ENCODE assay signal across 19 cellular contexts in genomic region chr16:87833548-87833947, GRCh38. TPM values are rescaled to one million over a fixed set of nuclear protein-coding genes. Genes with fewer than 3 reads are reported as not detected.
DNase-seq lines count a peak whose midpoint lies in the region; ATAC-seq, FAIRE-seq and TF ChIP-seq lines count a peak whose summit lies in the region.
"Had no signal": no experiment of that assay in that cellular context is flagged by ENCODE, and none has a peak within 500 bp of the region (broad histone marks: within the 10 kb centered on the region; RNA-seq: fewer than 3 reads in every experiment).

No MANE protein-coding gene starts in this region.

- no peak overlapping the region for H2AFZ ChIP-seq in OCI-LY3 (ENCODE audit: low read depth, low read length)
- H2AFZ ChIP-seq in GM12878 (ENCODE audit: control insufficient read depth, low read depth, low read length) = no peak overlapping the region
- H2AFZ ChIP-seq: PC-9 had no signal

- no peaks in the 10 kb centered on the region for H3K4me1 Mint-ChIP-seq in activated CD4-positive, alpha-beta T cell treated with anti-CD3 and anti-CD28 coated beads for 36 hours
- no peaks in the 10 kb centered on the region for H3K4me1 Mint-ChIP-seq in activated CD4-positive, alpha-beta T cell treated with anti-CD3 and anti-CD28 coated beads, Interleukin-2, amount 10 ng/mL, durations not matched to agents 24 days and 14 days
- H3K4me1 Mint-ChIP-seq in activated CD8-positive, alpha-beta T cell treated with anti-CD3 and anti-CD28 coated beads, Interleukin-2, amount 10 ng/mL, durations not matched to agents 7 days and 5 days (ENCODE audit: low read depth) = peaks cover 7% of the 10 kb centered on the region

- intact Hi-C loops in activated CD4-positive, alpha-beta T cell treated with anti-CD3 and anti-CD28 coated beads for 36 hours (cut with DNase I, micrococcal nuclease) = no loop called here
- intact Hi-C loops in activated CD4-positive, alpha-beta T cell treated with anti-CD3 and anti-CD28 coated beads, Interleukin-2, amount 10 ng/mL, durations not matched to agents 24 days and 14 days (cut with micrococcal nuclease) = no loop called here
- intact Hi-C loops in GM12878 (cut with micrococcal nuclease; ENCODE audit: unreplicated experiment) = no loop called here

- H4K20me1 ChIP-seq in OCI-LY3 (ENCODE audit: insufficient read depth, low read length) = peaks cover 23% of the 10 kb centered on the region
- no peaks in the 10 kb centered on the region for H4K20me1 ChIP-seq in GM12878 (ENCODE audit: control insufficient read depth, insufficient read depth)

- SMC1A ChIA-PET in GM12878 (lab: Charles Lee; ENCODE audit: uncharacterized antibody, unreplicated experiment) = no interaction called here

- H3K27ac Mint-ChIP-seq in activated CD4-positive, alpha-beta T cell treated with anti-CD3 and anti-CD28 coated beads for 36 hours = no peak overlapping the region
- no peak overlapping the region for H3K27ac Mint-ChIP-seq in activated CD4-positive, alpha-beta T cell treated with anti-CD3 and anti-CD28 coated beads, Interleukin-2, amount 10 ng/mL, durations not matched to agents 24 days and 14 days
- no peak overlapping the region for H3K27ac Mint-ChIP-seq in activated CD8-positive, alpha-beta T cell treated with anti-CD3 and anti-CD28 coated beads, Interleukin-2, amount 10 ng/mL, durations not matched to agents 7 days and 5 days

- no peaks in the 10 kb centered on the region for H3K9me3 Mint-ChIP-seq in activated CD4-positive, alpha-beta T cell treated with anti-CD3 and anti-CD28 coated beads for 36 hours (ENCODE audit: low read depth)
- H3K9me3 Mint-ChIP-seq in activated CD4-positive, alpha-beta T cell treated with anti-CD3 and anti-CD28 coated beads, Interleukin-2, amount 10 ng/mL, durations not matched to agents 24 days and 14 days = no peaks in the 10 kb centered on the region
- H3K9me3 Mint-ChIP-seq in activated CD8-positive, alpha-beta T cell treated with anti-CD3 and anti-CD28 coated beads, Interleukin-2, amount 10 ng/mL, durations not matched to agents 7 days and 5 days (ENCODE audit: insufficient read depth) = no peaks in the 10 kb centered on the region
- H3K9me3 Mint-ChIP-seq: CD14-positive monocyte had no signal

- DNase-seq in activated CD4-positive, alpha-beta T cell treated with anti-CD3 and anti-CD28 coated beads for 36 hours = peak; percentile 7
- no peak for DNase-seq in activated CD4-positive, alpha-beta T cell treated with anti-CD3 and anti-CD28 coated beads, Interleukin-2, amount 10 ng/mL, durations not matched to agents 24 days and 14 days
- DNase-seq in A549 (ENCODE audit: low read depth in 1 of 2, low spot score in 1 of 2) (no peak), GM12878 (ENCODE audit: low read depth, low spot score) (no peak)
- DNase-seq in activated CD8-positive, alpha-beta T cell treated with anti-CD3 and anti-CD28 coated beads, Interleukin-2, amount 10 ng/mL, durations not matched to agents 7 days and 5 days = no peak
- DNase-seq: COR-L47, IMR-90, NCI-H1436 treated with DMSO at 0.1 percent for 48 hours, NCI-H2081, NCI-H526 treated with DMSO at 0.1 percent for 48 hours, PC-9 had no signal

- in situ Hi-C loops in GM12878 (cut with MboI) = no loop called here

- no TSS peak for BruUV-seq in GM12878 (replicated peaks; lab: Mats Ljungman, UMichigan)

- peak overlapping the region; percentile 97 to 99; a peak in 5 of 6 replicates for H3K27ac ChIP-seq in A549
- H3K27ac ChIP-seq in OCI-LY3 (ENCODE audit: low read length) = peak overlapping the region; percentile 47
- H3K27ac ChIP-seq in GM12878 (ENCODE audit: control insufficient read depth, insufficient read depth) = no peak overlapping the region
- H3K27ac ChIP-seq: 22Rv1, PC-9 had no signal

- no peak for ATAC-seq in activated CD4-positive, alpha-beta T cell treated with anti-CD3 and anti-CD28 coated beads for 36 hours
- ATAC-seq in A549 (no peak), GM12878 (no peak), HG03469 (IDR thresholded peaks at IDR 0.05; ENCODE audit: unreplicated experiment) (no peak), GM21717 (IDR thresholded peaks at IDR 0.05; ENCODE audit: unreplicated experiment) (no peak)
- no peak for ATAC-seq in activated CD8-positive, alpha-beta T cell treated with anti-CD3 and anti-CD28 coated beads, Interleukin-2, amount 10 ng/mL, durations not matched to agents 7 days and 5 days
- ATAC-seq: HCT116, Right ventricle myocardium inferior had no signal

- 88% methylated on average over 16 of the region's 16 CpGs for WGBS in A549 (ENCODE audit: missing lambda C conversion rate)
- 96% methylated on average over 14 of the region's 16 CpGs for WGBS in GM12878 (ENCODE audit: insufficient coverage, insufficient replicate concordance, low lambda C conversion rate, missing lambda C conversion rate)

- H3K9me3 ChIP-seq in A549 = no peaks in the 10 kb centered on the region
- H3K9me3 ChIP-seq in OCI-LY3 (ENCODE audit: insufficient read depth, low read length) = no peaks in the 10 kb centered on the region
- H3K9me3 ChIP-seq in GM12878 (replicated peaks; ENCODE audit: control insufficient read depth, insufficient read depth, low read length) = no peaks in the 10 kb centered on the region

- H3K27me3 Mint-ChIP-seq in activated CD4-positive, alpha-beta T cell treated with anti-CD3 and anti-CD28 coated beads for 36 hours = no peaks in the 10 kb centered on the region
- H3K27me3 Mint-ChIP-seq in activated CD4-positive, alpha-beta T cell treated with anti-CD3 and anti-CD28 coated beads, Interleukin-2, amount 10 ng/mL, durations not matched to agents 24 days and 14 days = no peaks in the 10 kb centered on the region
- H3K27me3 Mint-ChIP-seq in activated CD8-positive, alpha-beta T cell treated with anti-CD3 and anti-CD28 coated beads, Interleukin-2, amount 10 ng/mL, durations not matched to agents 7 days and 5 days (ENCODE audit: low read depth) = no peaks in the 10 kb centered on the region

- H3K27me3 ChIP-seq in OCI-LY3 (ENCODE audit: low read depth, low read length) (no peaks in the 10 kb centered on the region), GM12878 (replicated peaks in 1 of 2; ENCODE audit: control insufficient read depth in 2 of 2, insufficient read depth in 2 of 2, low read length in 1 of 2) (no peaks in the 10 kb centered on the region)

- H3K36me3 ChIP-seq in OCI-LY3 (replicated peaks; ENCODE audit: low read depth, low read length) (peaks cover 75% of the 10 kb centered on the region), GM12878 (ENCODE audit: control insufficient read depth in 2 of 2, insufficient read depth in 2 of 2, low read length in 1 of 2) (peaks cover 20 to 64% of the 10 kb centered on the region in 2 experiments)

- no peak overlapping the region for H3K4me2 ChIP-seq in A549
- peak overlapping the region; percentile 44 for H3K4me2 ChIP-seq in OCI-LY3 (ENCODE audit: low read length)
- H3K4me2 ChIP-seq in GM12878 (ENCODE audit: control insufficient read depth, insufficient read depth) = no peak overlapping the region
- H3K4me2 ChIP-seq: PC-9 had no signal

- H3K36me3 Mint-ChIP-seq in activated CD4-positive, alpha-beta T cell treated with anti-CD3 and anti-CD28 coated beads for 36 hours (ENCODE audit: low read depth) = peaks cover 60% of the 10 kb centered on the region
- H3K36me3 Mint-ChIP-seq in activated CD4-positive, alpha-beta T cell treated with anti-CD3 and anti-CD28 coated beads, Interleukin-2, amount 10 ng/mL, durations not matched to agents 24 days and 14 days (ENCODE audit: low read depth) = peaks cover 63% of the 10 kb centered on the region
- H3K36me3 Mint-ChIP-seq in activated CD8-positive, alpha-beta T cell treated with anti-CD3 and anti-CD28 coated beads, Interleukin-2, amount 10 ng/mL, durations not matched to agents 7 days and 5 days (ENCODE audit: low read depth) = peaks cover 50% of the 10 kb centered on the region

- TF ChIP-seq CTCF in A549 (IDR thresholded peaks at IDR 0.05) (no peak), OCI-LY3 (IDR thresholded peaks at IDR 0.05; ENCODE audit: low read depth, low read length) (no peak), GM12878 (IDR thresholded peaks at IDR 0.05 in 2 of 3, conservative IDR thresholded peaks at IDR 0.05 in 1 of 3; ENCODE audit: control insufficient read depth in 2 of 3, extremely low read depth in 1 of 3, insufficient read depth in 1 of 3, low read depth in 3 of 3, low read length in 3 of 3) (no peak)

- peaks cover 100% of the 10 kb centered on the region for H3K4me1 ChIP-seq in A549
- peaks cover 38% of the 10 kb centered on the region for H3K4me1 ChIP-seq in OCI-LY3 (ENCODE audit: low read length)
- 0 out of 2 replicates have a peak, but pooled peaks cover 2% of the 10 kb centered on the region for H3K4me1 ChIP-seq in GM12878 (ENCODE audit: control insufficient read depth, insufficient read depth, low read length)

- H3K9ac ChIP-seq in OCI-LY3 (ENCODE audit: low read length) = no peak overlapping the region
- no peak overlapping the region for H3K9ac ChIP-seq in GM12878 (ENCODE audit: control insufficient read depth, insufficient read depth, low read length)

- POLR2A ChIA-PET in activated CD4-positive, alpha-beta T cell treated with anti-CD3 and anti-CD28 coated beads for 36 hours (lab: Charles Lee) = no interaction called here
- POLR2A ChIA-PET in A549 (lab: Yijun Ruan, JAX) (interaction anchor here (0.6 to 1.8 kb wide), 3 partner anchors 29 to 55 kb away, joined by 3 to 7 read pairs (median 5); no protein-coding TSS in a partner anchor), GM12878 (lab: Charles Lee) (no interaction called here)
- POLR2A ChIA-PET in activated CD8-positive, alpha-beta T cell treated with anti-CD3 and anti-CD28 coated beads, Interleukin-2, amount 10 ng/mL, durations not matched to agents 7 days and 5 days (lab: Charles Lee) = no interaction called here

- RAD21 ChIA-PET in GM12878 (lab: Charles Lee; ENCODE audit: unreplicated experiment) = no interaction called here

- no peak for FAIRE-seq in A549 (lab: Jason Lieb, UNC)
- FAIRE-seq in GM12878 (lab: Jason Lieb, UNC) = no peak
- FAIRE-seq: GM12891 had no signal

- no peak overlapping the region for H3K4me3 Mint-ChIP-seq in activated CD4-positive, alpha-beta T cell treated with anti-CD3 and anti-CD28 coated beads for 36 hours
- H3K4me3 Mint-ChIP-seq in activated CD4-positive, alpha-beta T cell treated with anti-CD3 and anti-CD28 coated beads, Interleukin-2, amount 10 ng/mL, durations not matched to agents 24 days and 14 days = no peak overlapping the region
- H3K4me3 Mint-ChIP-seq in activated CD8-positive, alpha-beta T cell treated with anti-CD3 and anti-CD28 coated beads, Interleukin-2, amount 10 ng/mL, durations not matched to agents 7 days and 5 days = no peak overlapping the region
- H3K4me3 Mint-ChIP-seq: CD14-positive monocyte had no signal

- TF ChIP-seq RAD21 in A549 (conservative IDR thresholded peaks at IDR 0.05 in 1 of 2, IDR thresholded peaks at IDR 0.05 in 1 of 2) (no peak), GM12878 (IDR thresholded peaks at IDR 0.05; ENCODE audit: insufficient read depth, low read depth, low read length) (no peak)

- TF ChIP-seq POLR2A in A549 (IDR thresholded peaks at IDR 0.05; ENCODE audit: low read length) = no peak
- TF ChIP-seq POLR2A in GM12878 (IDR thresholded peaks at IDR 0.05; ENCODE audit: low read depth, low read length) = peak; percentile 2; the same call in 1 of the 2 replicates

- no peak overlapping the region for H3K4me3 ChIP-seq in A549
- H3K4me3 ChIP-seq in OCI-LY3 (ENCODE audit: low read length) = no peak overlapping the region
- H3K4me3 ChIP-seq in GM12878 = no peak overlapping the region
- H3K4me3 ChIP-seq: PC-9 had no signal

- H3K79me2 ChIP-seq in OCI-LY3 (ENCODE audit: low read length) (no peaks in the 10 kb centered on the region; the same call in 1 of the 2 replicates), GM12878 (ENCODE audit: control insufficient read depth, insufficient read depth, low read length) (no peaks in the 10 kb centered on the region)

- TF ChIP-seq EP300 in A549 (IDR thresholded peaks at IDR 0.05) (no peak), GM12878 (IDR thresholded peaks at IDR 0.05; ENCODE audit: borderline replicate concordance in 1 of 2, control insufficient read depth in 1 of 2, low read depth in 2 of 2, low read length in 2 of 2) (no peak)

- CTCF ChIA-PET in activated CD4-positive, alpha-beta T cell treated with anti-CD3 and anti-CD28 coated beads for 36 hours (lab: Charles Lee) = interaction anchor here (1.0 to 2.5 kb wide), 2 partner anchors 26 to 55 kb away, joined by 3 to 10 read pairs; no protein-coding TSS in a partner anchor
- CTCF ChIA-PET in A549 (lab: Yijun Ruan, JAX) = interaction anchor here (1.3 to 30.2 kb wide), 5 partner anchors 16 to 53 kb away, joined by 3 to 417 read pairs (median 19); partner anchors contain the start of gene SLC7A5
- CTCF ChIA-PET in GM12878 (lab: Yijun Ruan, JAX) = interaction anchor here (0.5 to 1.3 kb wide), 3 partner anchors 16 to 77 kb away, joined by 3 read pairs; no protein-coding TSS in a partner anchor
- CTCF ChIA-PET in activated CD8-positive, alpha-beta T cell treated with anti-CD3 and anti-CD28 coated beads, Interleukin-2, amount 10 ng/mL, durations not matched to agents 7 days and 5 days (lab: Charles Lee) = interaction anchor here (0.9 to 1.9 kb wide), 2 partner anchors 16 to 55 kb away, joined by 4 to 7 read pairs; no protein-coding TSS in a partner anchor

RNA-seq across cellular contexts. Expression of gene SLC7A5, which starts 35.8 kb away (rescaled TPM):
- 100 to 1,000 TPM; 337 to 354 TPM for total RNA-seq in activated CD4-positive, alpha-beta T cell treated with anti-CD3 and anti-CD28 coated beads for 36 hours
- 408 and 410 TPM in 2 replicates for total RNA-seq in activated CD4-positive, alpha-beta T cell treated with anti-CD3 and anti-CD28 coated beads, Interleukin-2, amount 10 ng/mL, durations not matched to agents 24 days and 14 days
- 265 and 326 TPM in 2 replicates for polyA plus RNA-seq in A549 (2011; rRNA removed)
- 971 and 1,312 TPM in 2 replicates for polyA plus RNA-seq in A549 (2012; cell fraction: cytosol; rRNA removed)
- 1,440 and 1,925 TPM in 2 replicates for polyA plus RNA-seq in A549 (2012; cell fraction: nucleus; rRNA removed)
- polyA plus RNA-seq in A549 (2017; fragmentation: RNase III; extraction: RNeasy Plus Mini Kit Qiagen cat#74134 plus additional on column Dnase treatment) = 903 to 1,096 TPM (median 972 TPM) in 3 replicates
- 237 and 354 TPM in 2 replicates for polyA minus RNA-seq in A549 (2011; rRNA and poly(A)+ RNA removed)
- total RNA-seq in GM12878 (2013; cell fraction: nucleolus; rRNA removed) = 30.6 and 32.7 TPM in 2 replicates
- total RNA-seq in GM12878 (2014; rRNA removed) = 29.8 and 33.4 TPM in 2 replicates
- total RNA-seq in GM12878 (2014; rRNA removed; fragmentation: Illumina TruSeq; extraction: Trizol) = 11.4 and 13.0 TPM in 2 replicates
- 95.1 and 101 TPM in 2 replicates for total RNA-seq in GM12878 (2021)
- polyA plus RNA-seq in GM12878 (2011; ENCODE audit: low read depth) = 25.8 TPM
- polyA plus RNA-seq in GM12878 (2011; rRNA removed) = 4.8 and 8.6 TPM in 2 replicates
- polyA plus RNA-seq in GM12878 (2011; cell fraction: cytosol; rRNA removed) = 15.8 and 16.8 TPM in 2 replicates
- polyA plus RNA-seq in GM12878 (2011; cell fraction: nucleus; rRNA removed) = 25.1 and 32.3 TPM in 2 replicates
- polyA plus RNA-seq in GM12878 (2012) = 45.2 and 60.4 TPM in 2 replicates
- 10.1 and 38.1 TPM in 2 replicates for polyA plus RNA-seq in GM12878 (2014; fragmentation: Illumina TruSeq; extraction: Trizol)
- polyA plus RNA-seq in GM12878 (2014; fragmentation: Nextera tagmentation; extraction: Ambion mirVana) = 1 to 10 TPM; 2.3 to 4.2 TPM
- 44.5 and 51.5 TPM in 2 replicates for polyA plus RNA-seq in GM12878 (2014; rRNA removed)
- polyA plus RNA-seq in GM12878 (2016; fragmentation: Nextera tagmentation; extraction: Ambion mirVana) = 10 to 100 TPM; 55.0 to 56.2 TPM
- polyA minus RNA-seq in GM12878 (2011; rRNA and poly(A)+ RNA removed) = 10.7 and 17.2 TPM in 2 replicates
- 20.3 and 21.6 TPM in 2 replicates for polyA minus RNA-seq in GM12878 (2011; cell fraction: cytosol; rRNA and poly(A)+ RNA removed)
- 10.8 and 18.6 TPM in 2 replicates for polyA minus RNA-seq in GM12878 (2011; cell fraction: nucleus; rRNA and poly(A)+ RNA removed)
- total RNA-seq in activated CD8-positive, alpha-beta T cell treated with anti-CD3 and anti-CD28 coated beads, Interleukin-2, amount 10 ng/mL, durations not matched to agents 7 days and 5 days = 100 to 1,000 TPM; 114 to 118 TPM
